Comparison of ENCODE assay signal across 16 cellular contexts in the genomic region with DNA sequence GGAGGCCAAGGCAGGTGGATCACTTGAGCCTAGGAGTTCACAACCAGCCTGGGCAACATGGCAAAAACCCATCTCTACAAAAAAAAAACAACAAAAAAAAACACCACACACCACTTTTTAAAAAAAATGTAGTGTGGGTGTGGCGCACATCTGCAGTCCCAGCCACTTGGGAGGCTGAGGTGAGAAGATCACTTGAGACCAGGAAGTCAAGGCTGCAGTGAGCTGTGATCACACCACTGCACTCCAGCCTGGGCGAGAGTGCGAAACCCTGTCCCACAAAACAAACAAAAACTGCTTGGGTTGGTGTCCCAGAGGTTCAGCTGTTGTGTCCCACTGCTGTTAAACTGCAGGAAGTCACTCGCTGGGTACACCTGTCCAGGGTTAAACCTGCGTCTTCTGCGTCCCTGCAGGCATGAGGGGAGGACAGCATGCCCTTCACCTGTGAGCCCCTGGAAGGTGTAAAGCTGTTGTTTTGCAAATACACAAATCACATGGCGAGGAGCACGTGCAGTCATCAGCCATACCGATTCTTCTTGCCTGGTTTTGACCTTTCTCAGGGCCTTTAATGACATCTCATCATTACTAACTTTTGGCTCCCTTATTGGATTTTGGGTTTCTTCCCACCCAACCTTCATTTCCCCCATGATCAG. TPM values are rescaled to one million over a fixed set of nuclear protein-coding genes. Genes with fewer than 3 reads are reported as not detected.
A peak's percentile ranks its signal among the peaks of the same experiment; 100 is the strongest.
DNase-seq lines count a peak whose midpoint lies in the region; ATAC-seq and TF ChIP-seq lines count a peak whose summit lies in the region.
"Had no signal": no experiment of that assay in that cellular context is flagged by ENCODE, and none has a peak within 500 bp of the region (broad histone marks: within the 10 kb centered on the region; RNA-seq: fewer than 3 reads in every experiment).

No MANE protein-coding gene starts in this region.

- peaks cover 38 to 44% of the 10 kb centered on the region in 2 donors for H3K4me1 Mint-ChIP-seq in immature natural killer cell

- DNase-seq in H7 (peak; percentile 10), immature natural killer cell (peak; percentile 73 to 80 (median 79)), spleen (peak; percentile 61), HAP-1 (ENCODE audit: low spot score in 2 of 2) (no peak), AML-193 (lab: John Stamatoyannopoulos, UW) (no peak)
- DNase-seq: DMS79, NCI-H1105, NCI-H146, NCI-H2081, NCI-H526, OCI-M1, SW 1271 had no signal

- H3K27ac Mint-ChIP-seq in immature natural killer cell: peak overlapping the region; percentile 74 to 91 (median 86)

- no peak overlapping the region for H3K9ac ChIP-seq in BLaER1 treated with 17β-estradiol and CSF1 and Interleukin-3, amounts not matched to agents 10 nM and 100 nM
- H3K9ac ChIP-seq: KMS-11 had no signal

- no peaks in the 10 kb centered on the region for H3K9me3 Mint-ChIP-seq in immature natural killer cell

- peaks cover 9 to 51% (median 33%) of the 10 kb centered on the region in 10 experiments; a peak in 18 of 20 replicates for H3K4me1 ChIP-seq in BLaER1 treated with 17β-estradiol and CSF1 and Interleukin-3, amounts not matched to agents 10 nM and 100 nM
- H3K4me1 ChIP-seq in spleen (peaks cover 0 to 20% (median 10%) of the 10 kb centered on the region in 6 donors), HAP-1 (no peaks in the 10 kb centered on the region)

- no peaks in the 10 kb centered on the region for H4K20me1 ChIP-seq in BLaER1 treated with 17β-estradiol and CSF1 and Interleukin-3, amounts not matched to agents 10 nM and 100 nM

- ATAC-seq in GM21423 (IDR thresholded peaks at IDR 0.05; ENCODE audit: unreplicated experiment): no peak
- ATAC-seq: Right ventricle myocardium inferior had no signal

- no peaks in the 10 kb centered on the region; a peak in 1 of 22 replicates for H3K27me3 ChIP-seq in BLaER1 treated with 17β-estradiol and CSF1 and Interleukin-3, amounts not matched to agents 10 nM and 100 nM
- H3K27me3 ChIP-seq in H7 (ENCODE audit: control insufficient read depth, insufficient read depth, low read length) (no peaks in the 10 kb centered on the region), spleen (replicated peaks in 1 of 7) (peaks cover 0 to under 1% (median 0%) of the 10 kb centered on the region in 7 donors), HAP-1 (ENCODE audit: low read depth) (no peaks in the 10 kb centered on the region)

- H3K4me3 Mint-ChIP-seq in immature natural killer cell: peak overlapping the region; percentile 22 to 70 (median 52)

- intact Hi-C loops in spleen (cut with DNase I; ENCODE audit: low total_unique reads): no loop called here

- peaks cover 12 to 18% (median 15%) of the 10 kb centered on the region in 11 experiments for H3K9me3 ChIP-seq in BLaER1 treated with 17β-estradiol and CSF1 and Interleukin-3, amounts not matched to agents 10 nM and 100 nM (replicated peaks in 1 of 11)
- H3K9me3 ChIP-seq in spleen: no peaks in the 10 kb centered on the region
- peaks cover 2% of the 10 kb centered on the region; the same call in 1 of the 2 replicates for H3K9me3 ChIP-seq in HAP-1

- H3K4me3 ChIP-seq in BLaER1 treated with 17β-estradiol and CSF1 and Interleukin-3, amounts not matched to agents 10 nM and 100 nM: no peak overlapping the region
- H3K4me3 ChIP-seq in H7 (ENCODE audit: insufficient read depth, low read depth, low read length): no peak overlapping the region
- H3K4me3 ChIP-seq in spleen: no peak overlapping the region
- H3K4me3 ChIP-seq in HAP-1: no peak overlapping the region

- H3K36me3 ChIP-seq in BLaER1 treated with 17β-estradiol and CSF1 and Interleukin-3, amounts not matched to agents 10 nM and 100 nM: peaks cover 0 to 4% (median 0%) of the 10 kb centered on the region in 11 experiments; a peak in 1 of 22 replicates
- H3K36me3 ChIP-seq in H7 (replicated peaks; ENCODE audit: control insufficient read depth, insufficient read depth, low read length) (no peaks in the 10 kb centered on the region), spleen (no peaks in the 10 kb centered on the region), HAP-1 (replicated peaks) (no peaks in the 10 kb centered on the region)

- no peaks in the 10 kb centered on the region for H3K36me3 Mint-ChIP-seq in immature natural killer cell

- no peak overlapping the region for H3K27ac ChIP-seq in BLaER1 treated with 17β-estradiol and CSF1 and Interleukin-3, amounts not matched to agents 10 nM and 100 nM
- peak overlapping the region in 2 of 8 donors; percentile 17 to 43 for H3K27ac ChIP-seq in spleen
- H3K27ac ChIP-seq: KMS-11 had no signal

- peak overlapping the region in 6 of 11 experiments; percentile 23 to 69 (median 58); a peak in 12 of 22 replicates for H3K4me2 ChIP-seq in BLaER1 treated with 17β-estradiol and CSF1 and Interleukin-3, amounts not matched to agents 10 nM and 100 nM
- H3K4me2 ChIP-seq: KMS-11 had no signal

- TF ChIP-seq POLR2A in spleen (IDR thresholded peaks at IDR 0.05): no peak

- WGBS in spleen, 5 donors: 60 to 69% (median 64%) methylated on average over 9 of the region's 9 CpGs

- H3K27me3 Mint-ChIP-seq in immature natural killer cell (ENCODE audit: low read depth in 3 of 3): peaks cover 7 to 10% (median 10%) of the 10 kb centered on the region in 3 donors

- in situ Hi-C loops in HAP-1 (cut with MboI; ENCODE audit: low sequenced_read_pairs): no loop called here

- TF ChIP-seq CTCF in spleen (IDR thresholded peaks at IDR 0.05 in 8 of 11, conservative IDR thresholded peaks at IDR 0.05 in 3 of 11): no peak

RNA-seq across cellular contexts. Expression of gene CLPTM1L, which starts 29.3 kb away (rescaled TPM):
- 171 and 173 TPM in 2 replicates for total RNA-seq in H7 (2014; rRNA removed; shearing (Covaris generic))
- polyA plus RNA-seq in immature natural killer cell (10 to 100 TPM; 25.9 to 61.6 (median 35.7) TPM), spleen (10 to 100 TPM; 39.7 to 55.6 (median 45.1) TPM)
- 100 to 1,000 TPM in 3 of 7 donors, 10 to 100 TPM in 4; 87.2 to 118 (median 99.9) TPM for total RNA-seq in spleen

Comparison
In these comparisons a context has a peak if more than half of its experiments do, and no peak if none do; other contexts are left out.
1. DNase-seq: peak in H7 (single experiment), immature natural killer cell (3 of 3) and spleen (single experiment); none in HAP-1 (0 of 2) and AML-193 (0 of 2).